In the genomic region with DNA sequence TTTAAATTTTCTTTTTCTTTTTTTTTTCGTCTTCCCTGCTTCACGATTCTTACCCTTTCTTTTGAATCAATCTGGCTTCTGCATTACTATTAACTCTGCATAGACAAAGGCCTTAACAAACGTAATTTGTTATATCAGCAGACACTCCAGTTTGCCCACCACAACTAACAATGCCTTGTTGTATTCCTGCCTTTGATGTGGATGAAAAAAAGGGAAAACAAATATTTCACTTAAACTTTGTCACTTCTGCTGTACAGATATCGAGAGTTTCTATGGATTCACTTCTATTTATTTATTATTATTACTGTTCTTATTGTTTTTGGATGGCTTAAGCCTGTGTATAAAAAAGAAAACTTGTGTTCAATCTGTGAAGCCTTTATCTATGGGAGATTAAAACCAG, we compare ENCODE assay signal across 35 cellular contexts.
"Had no signal": no experiment of that assay in that cellular context is flagged by ENCODE, and none has a peak within 500 bp of the region (broad histone marks: within the 10 kb centered on the region; RNA-seq: fewer than 3 reads in every experiment).

No MANE protein-coding gene starts in this region.

- H3K36me3 ChIP-seq: MG63 had no signal

- H3K27ac ChIP-seq: KMS-11 had no signal

- H3K4me2 ChIP-seq: KMS-11 had no signal

- DNase-seq: Karpas-422, Kasumi-1, KG1, MG63, MM.1S, MV-4-11, NCI-H1048, NCI-H1092, NCI-H1092 treated with DMSO at 0.1 percent for 48 hours, NCI-H1105, NCI-H1105 treated with DMSO at 0.1 percent for 48 hours, NCI-H1417, NCI-H1417 treated with DMSO at 0.1 percent for 48 hours, NCI-H1436, NCI-H1436 treated with DMSO at 0.1 percent for 48 hours, NCI-H146, NCI-H1694, NCI-H1694 treated with DMSO at 0.1 percent for 48 hours, NCI-H187, NCI-H187 treated with DMSO at 0.1 percent for 48 hours, NCI-H1930, NCI-H2029, NCI-H2029 treated with DMSO at 0.1 percent for 48 hours, NCI-H2081, NCI-H2081 treated with DMSO at 0.1 percent for 48 hours, NCI-H2107, NCI-H2171, NCI-H2171 treated with DMSO at 0.1 percent for 48 hours, NCI-H2227 treated with DMSO at 0.1 percent for 48 hours, NCI-H226, NCI-H446, NCI-H446 treated with DMSO at 0.1 percent for 48 hours, NCI-H510A, NCI-H510A treated with DMSO at 0.1 percent for 48 hours had no signal

- H3K9me3 ChIP-seq: MG63 had no signal

- H3K4me3 ChIP-seq: MG63 had no signal

- H3K27me3 ChIP-seq: MG63 had no signal
